In the genomic region with DNA sequence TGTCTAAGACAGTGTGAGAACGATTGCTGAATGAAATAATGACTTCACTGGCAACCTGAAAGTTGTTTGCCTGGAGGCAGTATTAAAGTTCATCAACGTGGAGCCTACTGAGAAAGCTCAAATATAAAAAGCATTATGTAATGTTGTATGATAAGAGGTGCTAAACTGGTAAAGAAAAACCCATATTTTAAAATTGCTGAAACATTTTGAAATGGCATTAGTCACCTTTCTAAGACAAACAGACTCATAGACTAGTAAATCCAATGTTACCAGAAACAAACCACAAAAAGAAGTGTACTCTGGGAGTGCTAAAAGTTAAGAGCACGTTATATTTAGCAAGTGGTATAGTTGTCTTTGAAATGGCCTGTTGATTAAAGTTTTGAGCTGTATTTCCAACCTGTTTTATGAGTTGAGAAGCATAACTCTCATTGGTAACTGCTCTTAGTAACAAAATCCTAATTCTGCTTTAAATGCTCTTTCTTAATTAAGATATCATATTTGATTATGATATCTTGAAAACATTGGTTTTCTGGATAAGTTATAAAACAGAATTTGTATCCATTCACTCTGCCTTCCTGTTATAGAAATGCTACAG, we compare ENCODE assay signal across 22 cellular contexts.
DNase-seq lines count a peak whose midpoint lies in the region; ATAC-seq, FAIRE-seq and TF ChIP-seq lines count a peak whose summit lies in the region.
"Had no signal": no experiment of that assay in that cellular context is flagged by ENCODE, and none has a peak within 500 bp of the region (broad histone marks: within the 10 kb centered on the region; RNA-seq: fewer than 3 reads in every experiment).

No MANE protein-coding gene starts in this region.

- peaks cover 5% of the 10 kb centered on the region for H3K4me1 Mint-ChIP-seq in astrocyte (ENCODE audit: low read depth, unreplicated experiment)
- H3K4me1 Mint-ChIP-seq: neural progenitor cell had no signal

- no peak overlapping the region for H2AFZ ChIP-seq in astrocyte (ENCODE audit: low read depth, low read length)
- H2AFZ ChIP-seq: neural progenitor cell had no signal

- peaks cover 19% of the 10 kb centered on the region for H3K36me3 Mint-ChIP-seq in astrocyte (ENCODE audit: low read depth, unreplicated experiment)

- TF ChIP-seq CTCF in AG09309 (IDR thresholded peaks at IDR 0.05; ENCODE audit: control insufficient read depth, insufficient read depth, low read depth, low read length, missing control alignments) (no peak), astrocyte (IDR thresholded peaks at IDR 0.05; ENCODE audit: insufficient read depth, low read depth, low read length) (no peak)

- DNase-seq in AG09309 (ENCODE audit: low read depth) (peak; percentile 78), HT-29 (ENCODE audit: low spot score) (peak; percentile 10), astrocyte (ENCODE audit: low read depth) (peak; percentile 69), hepatic stellate cell (ENCODE audit: low spot score) (peak; percentile 15), Ammon's horn (ENCODE audit: low spot score) (no peak), HuH-7 (ENCODE audit: low spot score) (no peak), HUDEP-2 (lab: John Stamatoyannopoulos, UW; ENCODE audit: unreplicated experiment in 76 of 76) (no peak)
- DNase-seq: activated CD8-positive, alpha-beta T cell treated with anti-CD3 and anti-CD28 coated beads, Interleukin-2, amount 10 ng/mL, durations not matched to agents 7 days and 5 days; amygdala; dermis blood vessel endothelial cell; foreskin melanocyte; mesendoderm; NCI-H146; NCI-H446 treated with DMSO at 0.1 percent for 48 hours; right cardiac atrium; stimulated activated CD4-positive, alpha-beta T cell treated with anti-CD3 and anti-CD28 coated beads, Interleukin-4, amount 100 ng/mL, for 1 hour; thyroid gland had no signal

- H3K27ac Mint-ChIP-seq in astrocyte (ENCODE audit: unreplicated experiment): no peak overlapping the region
- H3K27ac Mint-ChIP-seq: activated CD8-positive, alpha-beta T cell treated with anti-CD3 and anti-CD28 coated beads, Interleukin-2, amount 10 ng/mL, durations not matched to agents 7 days and 5 days; activated T-helper 1 cell treated with anti-CD3 and anti-CD28 coated beads, Interleukin-12 subunit alpha, Interleukin-12 subunit beta, Interleukin-2, Interleukin-4 antibody, amounts not matched to agents 30 ng/mL and 10 ng/mL and 1 ng/mL, durations not matched to agents 14 hours and 24 hours and 36 hours; neural progenitor cell had no signal

- no peaks in the 10 kb centered on the region for H3K4me1 ChIP-seq in astrocyte (ENCODE audit: insufficient read depth, low read length)
- H3K4me1 ChIP-seq: neural progenitor cell, thyroid gland had no signal

- H3K9me3 ChIP-seq in astrocyte (ENCODE audit: insufficient read depth, low read depth, low read length): peaks cover 4% of the 10 kb centered on the region
- H3K9me3 ChIP-seq: thyroid gland had no signal

- H3K4me2 ChIP-seq in astrocyte (ENCODE audit: low read length): no peak overlapping the region
- H3K4me2 ChIP-seq: neural progenitor cell had no signal

- H3K4me3 ChIP-seq in AG09309 (ENCODE audit: control insufficient read depth, low read depth, low read length) (no peak overlapping the region), astrocyte (ENCODE audit: insufficient read depth, low read depth, low read length) (no peak overlapping the region)
- H3K4me3 ChIP-seq: neural progenitor cell, SK-N-MC, thyroid gland had no signal

- H4K20me1 ChIP-seq in astrocyte (ENCODE audit: insufficient read depth, low read length): no peaks in the 10 kb centered on the region

- peaks cover 3% of the 10 kb centered on the region for H3K27me3 Mint-ChIP-seq in astrocyte (ENCODE audit: low read depth, unreplicated experiment)

- ATAC-seq in HG02623 (IDR thresholded peaks at IDR 0.05; ENCODE audit: unreplicated experiment): no peak
- ATAC-seq: activated CD8-positive, alpha-beta T cell treated with anti-CD3 and anti-CD28 coated beads, Interleukin-2, amount 10 ng/mL, durations not matched to agents 7 days and 5 days; right cardiac atrium had no signal

- FAIRE-seq in astrocyte (lab: Jason Lieb, UNC): no peak
- FAIRE-seq: D721Med had no signal

- H3K36me3 ChIP-seq in astrocyte (ENCODE audit: insufficient read depth, low read length): no peaks in the 10 kb centered on the region
- H3K36me3 ChIP-seq: neural progenitor cell, thyroid gland had no signal

- no peaks in the 10 kb centered on the region for H3K27me3 ChIP-seq in astrocyte (ENCODE audit: insufficient read depth, low read length)
- H3K27me3 ChIP-seq: neural progenitor cell, thyroid gland had no signal

- no peaks in the 10 kb centered on the region for H3K79me2 ChIP-seq in astrocyte (ENCODE audit: insufficient read depth, low read length)

- H3K9ac ChIP-seq in astrocyte (ENCODE audit: low read length): no peak overlapping the region
- H3K9ac ChIP-seq: neural progenitor cell had no signal

- no peak overlapping the region for H3K27ac ChIP-seq in astrocyte (ENCODE audit: low read depth, low read length)
- H3K27ac ChIP-seq: neural progenitor cell, SK-N-MC, thyroid gland had no signal

- H3K9me3 Mint-ChIP-seq in astrocyte (ENCODE audit: unreplicated experiment): peaks cover 6% of the 10 kb centered on the region
- H3K9me3 Mint-ChIP-seq: activated T-helper 1 cell treated with anti-CD3 and anti-CD28 coated beads, Interleukin-12 subunit alpha, Interleukin-12 subunit beta, Interleukin-2, Interleukin-4 antibody, amounts not matched to agents 30 ng/mL and 10 ng/mL and 1 ng/mL, durations not matched to agents 14 hours and 24 hours and 36 hours had no signal

- H3K4me3 Mint-ChIP-seq in astrocyte (ENCODE audit: unreplicated experiment): no peak overlapping the region
- H3K4me3 Mint-ChIP-seq: activated CD8-positive, alpha-beta T cell treated with anti-CD3 and anti-CD28 coated beads, Interleukin-2, amount 10 ng/mL, durations not matched to agents 7 days and 5 days; activated T-helper 1 cell treated with anti-CD3 and anti-CD28 coated beads, Interleukin-12 subunit alpha, Interleukin-12 subunit beta, Interleukin-2, Interleukin-4 antibody, amounts not matched to agents 30 ng/mL and 10 ng/mL and 1 ng/mL, durations not matched to agents 14 hours and 24 hours and 36 hours; neural progenitor cell had no signal

Comparison
In these comparisons a context has a peak if more than half of its experiments do, and no peak if none do; other contexts are left out.
1. DNase-seq: peak in AG09309 (single experiment), HT-29 (single experiment), astrocyte (single experiment) and hepatic stellate cell (single experiment); none in Ammon's horn (single experiment), HuH-7 (single experiment) and HUDEP-2 (0 of 76).